23 cellular contexts compared by ENCODE assay signal in the genomic region with DNA sequence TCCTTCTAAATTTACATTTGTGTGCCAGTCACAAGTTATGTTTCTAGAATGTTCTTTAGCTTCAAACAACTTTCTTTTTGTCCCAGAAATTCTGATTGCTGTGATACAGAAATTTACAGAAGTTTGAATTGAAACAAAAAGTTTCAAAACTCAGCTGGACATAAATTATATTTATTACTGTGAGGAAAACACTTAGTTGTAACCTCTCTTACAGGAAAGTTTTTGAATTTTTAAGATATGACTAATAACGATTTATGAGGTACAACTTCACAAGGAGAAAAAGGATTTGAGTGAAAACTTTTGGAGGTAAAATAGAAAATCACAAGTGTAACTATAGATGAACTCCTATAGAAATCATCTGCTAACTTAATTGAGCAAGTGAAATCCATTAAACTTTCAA.
"Had no signal": no experiment of that assay in that cellular context is flagged by ENCODE, and none has a peak within 500 bp of the region (broad histone marks: within the 10 kb centered on the region; RNA-seq: fewer than 3 reads in every experiment).

No MANE protein-coding gene starts in this region.

- DNase-seq: activated CD4-positive, alpha-beta memory T cell treated with anti-CD3 and anti-CD28 coated beads for 36 hours; activated CD4-positive, alpha-beta T cell treated with anti-CD3 and anti-CD28 coated beads, Interleukin-2, amount 10 ng/mL, durations not matched to agents 24 days and 14 days; activated CD4-positive, CD25-positive, alpha-beta regulatory T cell treated with anti-CD3 and anti-CD28 coated beads, Interleukin-2, amount 50 U/mL, for 72 hours; activated CD8-positive, alpha-beta memory T cell treated with anti-CD3 and anti-CD28 coated beads, Interleukin-2, amount 50 U/mL, for 4 hours; activated gamma-delta T cell; activated naive CD4-positive, alpha-beta T cell treated with anti-CD3 and anti-CD28 coated beads, Interleukin-2, amount 50 U/mL, for 16 hours; activated T-cell treated with anti-CD3 and anti-CD28 coated beads, Interleukin-2, amount 50 U/mL, for 24 hours; amniotic stem cell; brain microvascular endothelial cell; dorsolateral prefrontal cortex; effector memory CD4-positive, alpha-beta T cell; foreskin fibroblast; heart left ventricle; lower lobe of right lung; mesenchymal stem cell; natural killer cell; stimulated activated CD4-positive, alpha-beta T cell treated with anti-CD3 and anti-CD28 coated beads, Interleukin-2, amount 100 ng/mL, for 48 hours; stimulated activated naive CD8-positive, alpha-beta T cell treated with anti-CD3 and anti-CD28 coated beads, Interleukin-15, Interleukin-2, amounts not matched to agents 100 U/mL and 50 U/mL, for 24 hours; T1000; trophoblast cell had no signal

- H3K27ac ChIP-seq: brain microvascular endothelial cell, coronary artery, dorsolateral prefrontal cortex, heart left ventricle, lower lobe of right lung, right atrium auricular region, thoracic aorta had no signal

- H3K36me3 ChIP-seq: brain microvascular endothelial cell, heart left ventricle, lower lobe of right lung, right atrium auricular region, thoracic aorta had no signal

- ATAC-seq: heart left ventricle; lower lobe of right lung; natural killer cell; stimulated activated naive CD8-positive, alpha-beta T cell treated with anti-CD3 and anti-CD28 coated beads, Interleukin-15, Interleukin-2, amounts not matched to agents 100 U/mL and 50 U/mL, for 24 hours had no signal

- H3K9me3 ChIP-seq: heart left ventricle, lower lobe of right lung, right atrium auricular region, thoracic aorta had no signal

- H3K36me3 Mint-ChIP-seq: activated CD4-positive, alpha-beta memory T cell treated with anti-CD3 and anti-CD28 coated beads for 36 hours; natural killer cell had no signal

- H3K4me3 Mint-ChIP-seq: activated CD4-positive, alpha-beta memory T cell treated with anti-CD3 and anti-CD28 coated beads for 36 hours; activated CD4-positive, alpha-beta T cell treated with anti-CD3 and anti-CD28 coated beads, Interleukin-2, amount 10 ng/mL, durations not matched to agents 24 days and 14 days; activated T-cell treated with anti-CD3 and anti-CD28 coated beads, Interleukin-2, amount 50 U/mL, for 24 hours; natural killer cell had no signal

- H3K27ac Mint-ChIP-seq: activated CD4-positive, alpha-beta memory T cell treated with anti-CD3 and anti-CD28 coated beads for 36 hours; activated CD4-positive, alpha-beta T cell treated with anti-CD3 and anti-CD28 coated beads, Interleukin-2, amount 10 ng/mL, durations not matched to agents 24 days and 14 days; activated T-cell treated with anti-CD3 and anti-CD28 coated beads, Interleukin-2, amount 50 U/mL, for 24 hours; natural killer cell had no signal

- H3K4me1 ChIP-seq: lower lobe of right lung, right atrium auricular region had no signal

- H3K4me3 ChIP-seq: coronary artery, dorsolateral prefrontal cortex, heart left ventricle, lower lobe of right lung, right atrium auricular region, thoracic aorta had no signal

- H3K4me1 Mint-ChIP-seq: natural killer cell had no signal

- H3K27me3 ChIP-seq: brain microvascular endothelial cell, dorsolateral prefrontal cortex, heart left ventricle, right atrium auricular region had no signal

- H3K9me3 Mint-ChIP-seq: activated CD4-positive, alpha-beta memory T cell treated with anti-CD3 and anti-CD28 coated beads for 36 hours; activated CD4-positive, alpha-beta T cell treated with anti-CD3 and anti-CD28 coated beads, Interleukin-2, amount 10 ng/mL, durations not matched to agents 24 days and 14 days; activated T-cell treated with anti-CD3 and anti-CD28 coated beads, Interleukin-2, amount 50 U/mL, for 24 hours; natural killer cell had no signal
